ENCODE assay signal across 8 cellular contexts in genomic region chr22:31943976-31944699, GRCh38. TPM values are rescaled to one million over a fixed set of nuclear protein-coding genes. Genes with fewer than 3 reads are reported as not detected.
DNase-seq lines count a peak whose midpoint lies in the region; ATAC-seq and TF ChIP-seq lines count a peak whose summit lies in the region.

Gene YWHAH, plus strand, starts transcription at chr22:31944535. Its CDS starts 199 bp downstream, at chr22:31944734.

- H3K27ac Mint-ChIP-seq in activated CD4-positive, alpha-beta memory T cell treated with anti-CD3 and anti-CD28 coated beads, Interleukin-2, amount 10 ng/mL, durations not matched to agents 7 days and 5 days: peak within 1 kb of the TSS; percentile 91

- H3K36me3 Mint-ChIP-seq in activated CD4-positive, alpha-beta memory T cell treated with anti-CD3 and anti-CD28 coated beads, Interleukin-2, amount 10 ng/mL, durations not matched to agents 7 days and 5 days (ENCODE audit: low read depth): peaks cover 16% of the 10 kb centered on the region

- peak; percentile 71 for ATAC-seq in GM19328 (IDR thresholded peaks at IDR 0.05; ENCODE audit: unreplicated experiment)
- ATAC-seq in HG03520 (IDR thresholded peaks at IDR 0.05; ENCODE audit: unreplicated experiment): peak; percentile 63
- peak; percentile 93 to 98 for ATAC-seq in lower lobe of right lung

- H3K4me1 Mint-ChIP-seq in activated CD4-positive, alpha-beta memory T cell treated with anti-CD3 and anti-CD28 coated beads, Interleukin-2, amount 10 ng/mL, durations not matched to agents 7 days and 5 days: peaks cover 31% of the 10 kb centered on the region

- H3K27ac ChIP-seq in lower lobe of right lung: peak within 1 kb of the TSS; percentile 96

- H3K27me3 ChIP-seq in lower lobe of right lung (ENCODE audit: low read depth): no peaks in the 10 kb centered on the region

- H3K36me3 ChIP-seq in lower lobe of right lung: peaks cover 13% of the 10 kb centered on the region

- peak; percentile 77 to 99 (median 95) for DNase-seq in C1 segment of cervical spinal cord (lab: John Stamatoyannopoulos, UW)
- DNase-seq in NCI-H748 treated with DMSO at 0.1 percent for 48 hours (lab: John Stamatoyannopoulos, UW): peak; percentile 74
- DNase-seq in activated CD4-positive, alpha-beta memory T cell treated with anti-CD3 and anti-CD28 coated beads, Interleukin-2, amount 10 ng/mL, durations not matched to agents 7 days and 5 days: peak; percentile 93
- DNase-seq in ecto neural progenitor cell (ENCODE audit: low spot score): peak; percentile 98
- peak; percentile 96 for DNase-seq in lower lobe of right lung
- peak; percentile 66 to 77 (median 73) for DNase-seq in stimulated activated CD4-positive, alpha-beta T cell treated with anti-CD3 and anti-CD28 coated beads, TNF-alpha, amount 100 ng/mL, for 1 hour (ENCODE audit: low read depth in 3 of 3, low spot score in 1 of 3)

- H3K4me1 ChIP-seq in lower lobe of right lung: peaks cover 41% of the 10 kb centered on the region

- H3K4me3 Mint-ChIP-seq in activated CD4-positive, alpha-beta memory T cell treated with anti-CD3 and anti-CD28 coated beads, Interleukin-2, amount 10 ng/mL, durations not matched to agents 7 days and 5 days: no peak within 1 kb of the TSS

- H3K9me3 ChIP-seq in lower lobe of right lung: no peaks in the 10 kb centered on the region

- POLR2A ChIA-PET in activated CD4-positive, alpha-beta memory T cell treated with anti-CD3 and anti-CD28 coated beads, Interleukin-2, amount 10 ng/mL, durations not matched to agents 7 days and 5 days (lab: Charles Lee): interaction anchor here (0.8 to 3.7 kb wide), 9 partner anchors 9 to 531 kb away, joined by 3 to 26 read pairs (median 4); partner anchors contain the start of genes DEPDC5, PISD and PRR14L

- no peaks in the 10 kb centered on the region for H3K27me3 Mint-ChIP-seq in activated CD4-positive, alpha-beta memory T cell treated with anti-CD3 and anti-CD28 coated beads, Interleukin-2, amount 10 ng/mL, durations not matched to agents 7 days and 5 days

- CTCF ChIA-PET in activated CD4-positive, alpha-beta memory T cell treated with anti-CD3 and anti-CD28 coated beads, Interleukin-2, amount 10 ng/mL, durations not matched to agents 7 days and 5 days (lab: Charles Lee): interaction anchor here (2.5 to 5.0 kb wide), 3 partner anchors 26 to 280 kb away, joined by 8 to 49 read pairs (median 12); partner anchors contain the start of gene PISD

- intact Hi-C loops in lower lobe of right lung (cut with DNase I): loop anchor here (10.0 kb wide), 1 partner anchor 69 kb away; no protein-coding TSS in a partner anchor

- peak within 1 kb of the TSS; percentile 92 for H3K4me3 ChIP-seq in lower lobe of right lung

- TF ChIP-seq CTCF in lower lobe of right lung (IDR thresholded peaks at IDR 0.05): no peak

- no peaks in the 10 kb centered on the region for H3K9me3 Mint-ChIP-seq in activated CD4-positive, alpha-beta memory T cell treated with anti-CD3 and anti-CD28 coated beads, Interleukin-2, amount 10 ng/mL, durations not matched to agents 7 days and 5 days

RNA-seq across cellular contexts. Expression of gene YWHAH, which starts in this region (rescaled TPM):
- 100 to 1,000 TPM; 203 to 211 TPM for total RNA-seq in activated CD4-positive, alpha-beta memory T cell treated with anti-CD3 and anti-CD28 coated beads, Interleukin-2, amount 10 ng/mL, durations not matched to agents 7 days and 5 days
- total RNA-seq in lower lobe of right lung: 171 TPM

Comparison
In these comparisons a context has a peak if more than half of its experiments do, and no peak if none do; other contexts are left out.
1. Peak in every context shown above with its lines: DNase-seq, ATAC-seq, H3K4me3 ChIP-seq and H3K27ac ChIP-seq.